ENCODE assay signal across 11 cellular contexts in genomic region chr2:152506843-152507242, GRCh38.
DNase-seq lines count a peak whose midpoint lies in the region; ATAC-seq and TF ChIP-seq lines count a peak whose summit lies in the region.
"Had no signal": no experiment of that assay in that cellular context is flagged by ENCODE, and none has a peak within 500 bp of the region (broad histone marks: within the 10 kb centered on the region; RNA-seq: fewer than 3 reads in every experiment).

No MANE protein-coding gene starts in this region.

- no peak for DNase-seq in natural killer cell treated with Interleukin-12 subunit alpha and Interleukin-12 subunit beta and Interleukin-15 and Interleukin-18, amount 100 ng/mL, for 72 hours (ENCODE audit: low spot score)
- DNase-seq in natural killer cell (no peak), NOMO-1 treated with dmso at 0.1 percent for 144 hours (lab: John Stamatoyannopoulos, UW; ENCODE audit: unreplicated experiment) (no peak), WTC11 (ENCODE audit: low spot score) (no peak)
- DNase-seq in stimulated activated effector memory CD8-positive, alpha-beta T cell treated with anti-CD3 and anti-CD28 coated beads, Interleukin-12 subunit alpha, Interleukin-12 subunit beta, amount 100 ng/mL, for 72 hours (ENCODE audit: low spot score in 2 of 2) = no peak
- DNase-seq: adrenal gland, Kasumi-1 had no signal

- H3K9me3 Mint-ChIP-seq in natural killer cell treated with Interleukin-12 subunit alpha and Interleukin-12 subunit beta and Interleukin-15 and Interleukin-18, amount 100 ng/mL, for 72 hours = no peaks in the 10 kb centered on the region
- no peaks in the 10 kb centered on the region for H3K9me3 Mint-ChIP-seq in natural killer cell
- H3K9me3 Mint-ChIP-seq in stimulated activated effector memory CD8-positive, alpha-beta T cell treated with anti-CD3 and anti-CD28 coated beads, Interleukin-12 subunit alpha, Interleukin-12 subunit beta, amount 100 ng/mL, for 72 hours = no peaks in the 10 kb centered on the region
- H3K9me3 Mint-ChIP-seq in WTC11 = no peaks in the 10 kb centered on the region

- intact Hi-C loops in natural killer cell (cut with micrococcal nuclease) = no loop called here

- POLR2A ChIA-PET in WTC11 (lab: Charles Lee) = no interaction called here

- H3K36me3 Mint-ChIP-seq in natural killer cell treated with Interleukin-12 subunit alpha and Interleukin-12 subunit beta and Interleukin-15 and Interleukin-18, amount 100 ng/mL, for 72 hours = no peaks in the 10 kb centered on the region
- no peaks in the 10 kb centered on the region for H3K36me3 Mint-ChIP-seq in natural killer cell
- H3K36me3 Mint-ChIP-seq in stimulated activated effector memory CD8-positive, alpha-beta T cell treated with anti-CD3 and anti-CD28 coated beads, Interleukin-12 subunit alpha, Interleukin-12 subunit beta, amount 100 ng/mL, for 72 hours = no peaks in the 10 kb centered on the region
- H3K36me3 Mint-ChIP-seq in WTC11 = no peaks in the 10 kb centered on the region

- peaks cover 6 to 23% of the 10 kb centered on the region in 2 donors for H3K27me3 Mint-ChIP-seq in natural killer cell treated with Interleukin-12 subunit alpha and Interleukin-12 subunit beta and Interleukin-15 and Interleukin-18, amount 100 ng/mL, for 72 hours
- H3K27me3 Mint-ChIP-seq in natural killer cell (ENCODE audit: low read depth in 2 of 2) (peaks cover 3 to 10% of the 10 kb centered on the region in 2 donors), WTC11 (ENCODE audit: low read depth) (no peaks in the 10 kb centered on the region)
- H3K27me3 Mint-ChIP-seq: B cell had no signal

- no peaks in the 10 kb centered on the region for H3K4me1 Mint-ChIP-seq in natural killer cell treated with Interleukin-12 subunit alpha and Interleukin-12 subunit beta and Interleukin-15 and Interleukin-18, amount 100 ng/mL, for 72 hours (ENCODE audit: low read depth in 2 of 2)
- H3K4me1 Mint-ChIP-seq in natural killer cell (no peaks in the 10 kb centered on the region), WTC11 (peaks cover 30% of the 10 kb centered on the region)
- H3K4me1 Mint-ChIP-seq in stimulated activated effector memory CD8-positive, alpha-beta T cell treated with anti-CD3 and anti-CD28 coated beads, Interleukin-12 subunit alpha, Interleukin-12 subunit beta, amount 100 ng/mL, for 72 hours = no peaks in the 10 kb centered on the region

- TF ChIP-seq CTCF in natural killer cell (IDR thresholded peaks at IDR 0.05) (no peak), WTC11 (IDR thresholded peaks at IDR 0.05) (no peak)

- CTCF ChIA-PET in WTC11 (lab: Charles Lee) = no interaction called here

- peak overlapping the region; percentile 7 for H3K27ac ChIP-seq in angular gyrus (ENCODE audit: low read depth, low read length)
- H3K27ac ChIP-seq: adrenal gland had no signal

- no peak overlapping the region for H3K4me3 Mint-ChIP-seq in natural killer cell treated with Interleukin-12 subunit alpha and Interleukin-12 subunit beta and Interleukin-15 and Interleukin-18, amount 100 ng/mL, for 72 hours
- H3K4me3 Mint-ChIP-seq in natural killer cell (no peak overlapping the region), WTC11 (no peak overlapping the region)
- no peak overlapping the region for H3K4me3 Mint-ChIP-seq in stimulated activated effector memory CD8-positive, alpha-beta T cell treated with anti-CD3 and anti-CD28 coated beads, Interleukin-12 subunit alpha, Interleukin-12 subunit beta, amount 100 ng/mL, for 72 hours
- H3K4me3 Mint-ChIP-seq: B cell had no signal

- H3K27ac Mint-ChIP-seq in natural killer cell treated with Interleukin-12 subunit alpha and Interleukin-12 subunit beta and Interleukin-15 and Interleukin-18, amount 100 ng/mL, for 72 hours = no peak overlapping the region
- H3K27ac Mint-ChIP-seq in natural killer cell = no peak overlapping the region
- H3K27ac Mint-ChIP-seq in stimulated activated effector memory CD8-positive, alpha-beta T cell treated with anti-CD3 and anti-CD28 coated beads, Interleukin-12 subunit alpha, Interleukin-12 subunit beta, amount 100 ng/mL, for 72 hours = no peak overlapping the region
- no peak overlapping the region for H3K27ac Mint-ChIP-seq in WTC11
- H3K27ac Mint-ChIP-seq: B cell had no signal

- peak; percentile 6 to 60 for ATAC-seq in natural killer cell treated with Interleukin-12 subunit alpha and Interleukin-12 subunit beta and Interleukin-15 and Interleukin-18, amount 100 ng/mL, for 72 hours
- ATAC-seq in natural killer cell (no peak), HG03159 (IDR thresholded peaks at IDR 0.05; ENCODE audit: unreplicated experiment) (peak; percentile 64), HG03196 (IDR thresholded peaks at IDR 0.05; ENCODE audit: unreplicated experiment) (no peak), WTC11 (no peak)
- peak; percentile 61 for ATAC-seq in stimulated activated effector memory CD8-positive, alpha-beta T cell treated with anti-CD3 and anti-CD28 coated beads, Interleukin-12 subunit alpha, Interleukin-12 subunit beta, amount 100 ng/mL, for 72 hours

TF ChIP-seq in WTC11, 78 proteins besides CTCF, POLR2A, EP300 and RAD21:
- TF ChIP-seq ARID4B (CRISPR knock-in tag; IDR thresholded peaks at IDR 0.05; ENCODE audit: borderline replicate concordance) = no peak
- TF ChIP-seq GRHL2 (CRISPR knock-in tag; IDR thresholded peaks at IDR 0.05; ENCODE audit: insufficient replicate concordance, severe bottlenecking) = no peak
- no peak for TF ChIP-seq ETV6 (CRISPR knock-in tag; IDR thresholded peaks at IDR 0.05)
- TF ChIP-seq ELF4 (CRISPR knock-in tag; IDR thresholded peaks at IDR 0.05; ENCODE audit: low read depth) = no peak
- TF ChIP-seq ZNF416 (CRISPR knock-in tag; IDR thresholded peaks at IDR 0.05) = no peak
- TF ChIP-seq JAZF1 (CRISPR knock-in tag; IDR thresholded peaks at IDR 0.05) = no peak
- no peak for TF ChIP-seq SMAD3 (CRISPR knock-in tag; IDR thresholded peaks at IDR 0.05; ENCODE audit: borderline replicate concordance)
- no peak for TF ChIP-seq PREB (CRISPR knock-in tag; IDR thresholded peaks at IDR 0.05; ENCODE audit: borderline replicate concordance)
- TF ChIP-seq ZNF396 (CRISPR knock-in tag; IDR thresholded peaks at IDR 0.05; ENCODE audit: borderline replicate concordance) = no peak

Comparison
In these comparisons a context has a peak if more than half of its experiments do, and no peak if none do; other contexts are left out.
1. ATAC-seq: peak in natural killer cell treated with Interleukin-12 subunit alpha and Interleukin-12 subunit beta and Interleukin-15 and Interleukin-18, amount 100 ng/mL, for 72 hours (2 of 2), HG03159 (single experiment) and stimulated activated effector memory CD8-positive, alpha-beta T cell treated with anti-CD3 and anti-CD28 coated beads, Interleukin-12 subunit alpha, Interleukin-12 subunit beta, amount 100 ng/mL, for 72 hours (single experiment); none in natural killer cell (0 of 3), HG03196 (single experiment) and WTC11 (single experiment).